ENCODE assay signal across 9 cellular contexts in genomic region chr22:29994027-29994715, GRCh38.
DNase-seq lines count a peak whose midpoint lies in the region; ATAC-seq and TF ChIP-seq lines count a peak whose summit lies in the region.
"Had no signal": no experiment of that assay in that cellular context is flagged by ENCODE, and none has a peak within 500 bp of the region (broad histone marks: within the 10 kb centered on the region; RNA-seq: fewer than 3 reads in every experiment).

No MANE protein-coding gene starts in this region.

- no peak overlapping the region for H3K4me3 Mint-ChIP-seq in effector memory CD8-positive, alpha-beta T cell
- no peak overlapping the region for H3K4me3 Mint-ChIP-seq in activated T-helper 1 cell treated with anti-CD3 and anti-CD28 coated beads, Interleukin-12 subunit alpha, Interleukin-12 subunit beta, Interleukin-2, Interleukin-4 antibody, amounts not matched to agents 30 ng/mL and 10 ng/mL and 1 ng/mL, durations not matched to agents 14 hours and 24 hours and 36 hours

- peak overlapping the region; percentile 63 for H3K27ac ChIP-seq in psoas muscle

- H3K9me3 ChIP-seq in psoas muscle, result no peaks in the 10 kb centered on the region

- H3K4me1 ChIP-seq in psoas muscle, result peaks cover 39% of the 10 kb centered on the region

- peaks cover 0 to 5% of the 10 kb centered on the region in 2 donors for H3K4me1 Mint-ChIP-seq in effector memory CD8-positive, alpha-beta T cell (ENCODE audit: low read depth in 2 of 2)
- H3K4me1 Mint-ChIP-seq in activated T-helper 1 cell treated with anti-CD3 and anti-CD28 coated beads, Interleukin-12 subunit alpha, Interleukin-12 subunit beta, Interleukin-2, Interleukin-4 antibody, amounts not matched to agents 30 ng/mL and 10 ng/mL and 1 ng/mL, durations not matched to agents 14 hours and 24 hours and 36 hours (ENCODE audit: low read depth), result peaks cover 14% of the 10 kb centered on the region

- peak; percentile 19 for DNase-seq in NCI-H1694 (lab: John Stamatoyannopoulos, UW)
- no peak for DNase-seq in NCI-H1694 treated with DMSO at 0.1 percent for 48 hours (lab: John Stamatoyannopoulos, UW)
- peak; percentile 39 for DNase-seq in MV-4-11 (lab: John Stamatoyannopoulos, UW)
- no peak for DNase-seq in effector memory CD8-positive, alpha-beta T cell
- no peak for DNase-seq in psoas muscle
- no peak for DNase-seq in T-helper 2 cell
- DNase-seq in activated T-helper 1 cell treated with anti-CD3 and anti-CD28 coated beads, Interleukin-12 subunit alpha, Interleukin-12 subunit beta, Interleukin-2, Interleukin-4 antibody, amounts not matched to agents 30 ng/mL and 10 ng/mL and 1 ng/mL, durations not matched to agents 14 hours and 24 hours and 36 hours (ENCODE audit: low spot score), result no peak
- DNase-seq in hippocampal formation (lab: John Stamatoyannopoulos, UW), result no peak
- DNase-seq: right cardiac atrium had no signal

- peaks cover 0 to 57% of the 10 kb centered on the region in 2 donors for H3K36me3 ChIP-seq in psoas muscle (ENCODE audit: insufficient read depth in 1 of 2, low read depth in 1 of 2)

- H3K27me3 ChIP-seq in psoas muscle (ENCODE audit: insufficient read depth in 3 of 3, low read length in 2 of 3), result no peaks in the 10 kb centered on the region

- TF ChIP-seq CTCF in psoas muscle (IDR thresholded peaks at IDR 0.05), result no peak

- no peak overlapping the region for H3K4me3 ChIP-seq in psoas muscle

- WGBS in psoas muscle, 3 donors, result 88 to 93% (median 92%) methylated on average over 3 of the region's 3 CpGs

- no peaks in the 10 kb centered on the region for H3K9me3 Mint-ChIP-seq in effector memory CD8-positive, alpha-beta T cell
- H3K9me3 Mint-ChIP-seq in activated T-helper 1 cell treated with anti-CD3 and anti-CD28 coated beads, Interleukin-12 subunit alpha, Interleukin-12 subunit beta, Interleukin-2, Interleukin-4 antibody, amounts not matched to agents 30 ng/mL and 10 ng/mL and 1 ng/mL, durations not matched to agents 14 hours and 24 hours and 36 hours, result no peaks in the 10 kb centered on the region

- peaks cover 45% of the 10 kb centered on the region for H3K36me3 Mint-ChIP-seq in effector memory CD8-positive, alpha-beta T cell (ENCODE audit: insufficient read depth)
- peaks cover 17% of the 10 kb centered on the region for H3K36me3 Mint-ChIP-seq in activated T-helper 1 cell treated with anti-CD3 and anti-CD28 coated beads, Interleukin-12 subunit alpha, Interleukin-12 subunit beta, Interleukin-2, Interleukin-4 antibody, amounts not matched to agents 30 ng/mL and 10 ng/mL and 1 ng/mL, durations not matched to agents 14 hours and 24 hours and 36 hours (ENCODE audit: low read depth)

- ATAC-seq in effector memory CD8-positive, alpha-beta T cell (replicated peaks), result no peak
- peak; percentile 35 to 63 (median 58) for ATAC-seq in psoas muscle

- intact Hi-C loops in psoas muscle (cut with DNase I), result no loop called here
- intact Hi-C loops in activated T-helper 1 cell treated with anti-CD3 and anti-CD28 coated beads, Interleukin-12 subunit alpha, Interleukin-12 subunit beta, Interleukin-2, Interleukin-4 antibody, amounts not matched to agents 30 ng/mL and 10 ng/mL and 1 ng/mL, durations not matched to agents 14 hours and 24 hours and 36 hours (cut with micrococcal nuclease), result no loop called here

- H3K27ac Mint-ChIP-seq in effector memory CD8-positive, alpha-beta T cell, result peak overlapping the region; percentile 52 to 54
- no peak overlapping the region for H3K27ac Mint-ChIP-seq in activated T-helper 1 cell treated with anti-CD3 and anti-CD28 coated beads, Interleukin-12 subunit alpha, Interleukin-12 subunit beta, Interleukin-2, Interleukin-4 antibody, amounts not matched to agents 30 ng/mL and 10 ng/mL and 1 ng/mL, durations not matched to agents 14 hours and 24 hours and 36 hours

- H3K27me3 Mint-ChIP-seq in effector memory CD8-positive, alpha-beta T cell, result no peaks in the 10 kb centered on the region
- no peaks in the 10 kb centered on the region for H3K27me3 Mint-ChIP-seq in activated T-helper 1 cell treated with anti-CD3 and anti-CD28 coated beads, Interleukin-12 subunit alpha, Interleukin-12 subunit beta, Interleukin-2, Interleukin-4 antibody, amounts not matched to agents 30 ng/mL and 10 ng/mL and 1 ng/mL, durations not matched to agents 14 hours and 24 hours and 36 hours (ENCODE audit: insufficient read depth)

Comparison
In these comparisons a context has a peak if more than half of its experiments do, and no peak if none do; other contexts are left out.
1. DNase-seq: peak in NCI-H1694 (single experiment) and MV-4-11 (single experiment); none in NCI-H1694 treated with DMSO at 0.1 percent for 48 hours (single experiment), effector memory CD8-positive, alpha-beta T cell (0 of 3), psoas muscle (0 of 2), T-helper 2 cell (0 of 5), activated T-helper 1 cell treated with anti-CD3 and anti-CD28 coated beads, Interleukin-12 subunit alpha, Interleukin-12 subunit beta, Interleukin-2, Interleukin-4 antibody, amounts not matched to agents 30 ng/mL and 10 ng/mL and 1 ng/mL, durations not matched to agents 14 hours and 24 hours and 36 hours (single experiment) and hippocampal formation (0 of 2).